ENCODE assay signal across 12 cellular contexts in the genomic region with DNA sequence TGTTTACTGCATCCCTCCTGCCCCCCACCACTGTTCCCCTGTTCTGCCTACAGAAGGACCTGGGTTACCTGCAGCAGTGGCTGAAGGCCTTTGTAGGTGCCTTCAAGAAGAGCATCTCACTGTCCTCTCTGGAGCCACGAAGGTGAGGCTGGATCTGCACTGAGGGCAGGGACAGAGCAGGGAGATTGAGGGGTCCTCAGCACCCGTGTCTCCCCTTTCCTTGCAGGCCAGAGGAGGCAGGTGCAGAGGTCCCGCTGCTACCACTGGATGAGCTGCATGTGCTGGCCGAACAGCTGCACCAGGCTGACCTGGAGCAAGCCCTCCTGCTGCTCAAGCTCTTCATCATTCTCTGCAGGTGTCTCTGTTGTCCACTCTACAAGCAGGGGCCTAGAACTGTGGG. TPM values are rescaled to one million over a fixed set of nuclear protein-coding genes. Genes with fewer than 3 reads are reported as not detected.
DNase-seq lines count a peak whose midpoint lies in the region; ATAC-seq and TF ChIP-seq lines count a peak whose summit lies in the region.
"Had no signal": no experiment of that assay in that cellular context is flagged by ENCODE, and none has a peak within 500 bp of the region (broad histone marks: within the 10 kb centered on the region; RNA-seq: fewer than 3 reads in every experiment).

No MANE protein-coding gene starts in this region.

- no peak for ATAC-seq in RWPE2 (ENCODE audit: low read depth)
- ATAC-seq in upper lobe of right lung = no peak
- ATAC-seq in GM18498 (IDR thresholded peaks at IDR 0.05; ENCODE audit: unreplicated experiment) = no peak

- H3K4me1 Mint-ChIP-seq in activated naive CD4-positive, alpha-beta T cell treated with anti-CD3 and anti-CD28 coated beads, Interleukin-2, amount 10 ng/mL, durations not matched to agents 7 days and 5 days = peaks cover 70% of the 10 kb centered on the region

- peaks cover 25% of the 10 kb centered on the region for H3K4me1 ChIP-seq in RWPE2 (ENCODE audit: insufficient read depth, poor library complexity, severe bottlenecking)
- H3K4me1 ChIP-seq in esophagus squamous epithelium = peaks cover 42 to 76% (median 48%) of the 10 kb centered on the region in 3 donors
- peaks cover 50% of the 10 kb centered on the region for H3K4me1 ChIP-seq in upper lobe of right lung
- H3K4me1 ChIP-seq: SJCRH30 had no signal

- DNase-seq in activated naive CD4-positive, alpha-beta T cell treated with anti-CD3 and anti-CD28 coated beads, Interleukin-2, amount 10 ng/mL, durations not matched to agents 7 days and 5 days = no peak
- no peak for DNase-seq in activated naive CD4-positive, alpha-beta T cell treated with Interleukin-2 at 50 U/mL for 16 hours
- DNase-seq in RWPE2 (ENCODE audit: low spot score) = no peak
- DNase-seq in esophagus squamous epithelium (lab: John Stamatoyannopoulos, UW) = no peak
- no peak for DNase-seq in upper lobe of right lung
- DNase-seq in C1 segment of cervical spinal cord (lab: John Stamatoyannopoulos, UW) = no peak
- no peak for DNase-seq in midbrain (lab: John Stamatoyannopoulos, UW)
- DNase-seq: foreskin fibroblast, NCI-H2081 treated with DMSO at 0.1 percent for 48 hours, SJCRH30, transverse colon had no signal

- H3K4me3 Mint-ChIP-seq in activated naive CD4-positive, alpha-beta T cell treated with anti-CD3 and anti-CD28 coated beads, Interleukin-2, amount 10 ng/mL, durations not matched to agents 7 days and 5 days = peak overlapping the region; percentile 78

- peaks cover 61% of the 10 kb centered on the region for H3K36me3 Mint-ChIP-seq in activated naive CD4-positive, alpha-beta T cell treated with anti-CD3 and anti-CD28 coated beads, Interleukin-2, amount 10 ng/mL, durations not matched to agents 7 days and 5 days

- H3K27ac Mint-ChIP-seq in activated naive CD4-positive, alpha-beta T cell treated with anti-CD3 and anti-CD28 coated beads, Interleukin-2, amount 10 ng/mL, durations not matched to agents 7 days and 5 days = peak overlapping the region; percentile 92

- intact Hi-C loops in esophagus squamous epithelium (cut with DNase I) = no loop called here
- intact Hi-C loops in upper lobe of right lung (cut with DNase I) = no loop called here

- CTCF ChIA-PET in activated naive CD4-positive, alpha-beta T cell treated with anti-CD3 and anti-CD28 coated beads, Interleukin-2, amount 10 ng/mL, durations not matched to agents 7 days and 5 days (lab: Charles Lee) = no interaction called here

- H3K9me3 Mint-ChIP-seq in activated naive CD4-positive, alpha-beta T cell treated with anti-CD3 and anti-CD28 coated beads, Interleukin-2, amount 10 ng/mL, durations not matched to agents 7 days and 5 days = no peaks in the 10 kb centered on the region

- H3K27me3 Mint-ChIP-seq in activated naive CD4-positive, alpha-beta T cell treated with anti-CD3 and anti-CD28 coated beads, Interleukin-2, amount 10 ng/mL, durations not matched to agents 7 days and 5 days = no peaks in the 10 kb centered on the region

- no peak for TF ChIP-seq POLR2A in esophagus squamous epithelium (IDR thresholded peaks at IDR 0.05)

- 67% methylated on average over 2 of the region's 4 CpGs; no CpG with 5 or more reads in 1 of the 2 donors for WGBS in esophagus squamous epithelium, 2 donors

- H3K4me3 ChIP-seq in RWPE2 (ENCODE audit: severe bottlenecking) = no peak overlapping the region
- peak overlapping the region in 1 of 4 donors; percentile 18 for H3K4me3 ChIP-seq in esophagus squamous epithelium
- peak overlapping the region; percentile 33 for H3K4me3 ChIP-seq in upper lobe of right lung
- H3K4me3 ChIP-seq: SJCRH30 had no signal

- H3K9me3 ChIP-seq in RWPE2 (ENCODE audit: severe bottlenecking) = no peaks in the 10 kb centered on the region
- no peaks in the 10 kb centered on the region for H3K9me3 ChIP-seq in esophagus squamous epithelium
- H3K9me3 ChIP-seq in upper lobe of right lung = no peaks in the 10 kb centered on the region
- H3K9me3 ChIP-seq: SJCRH30, transverse colon had no signal

- TF ChIP-seq CTCF in RWPE2 (IDR thresholded peaks at IDR 0.05; ENCODE audit: poor library complexity, severe bottlenecking) (no peak), esophagus squamous epithelium (IDR thresholded peaks at IDR 0.05) (no peak), upper lobe of right lung (IDR thresholded peaks at IDR 0.05) (no peak)

- peak overlapping the region; percentile 67 for H3K27ac ChIP-seq in RWPE2 (ENCODE audit: poor library complexity, severe bottlenecking)
- peak overlapping the region; percentile 81 to 99 (median 91) for H3K27ac ChIP-seq in esophagus squamous epithelium
- H3K27ac ChIP-seq in upper lobe of right lung = peak overlapping the region; percentile 81
- H3K27ac ChIP-seq: SJCRH30 had no signal

- H3K36me3 ChIP-seq in RWPE2 (ENCODE audit: low read depth) = peaks cover 16% of the 10 kb centered on the region; the same call in 1 of the 2 replicates
- H3K36me3 ChIP-seq in esophagus squamous epithelium = peaks cover 8 to 57% (median 19%) of the 10 kb centered on the region in 3 donors
- H3K36me3 ChIP-seq in upper lobe of right lung = peaks cover 9% of the 10 kb centered on the region
- H3K36me3 ChIP-seq: SJCRH30, transverse colon had no signal

- no peaks in the 10 kb centered on the region for H3K27me3 ChIP-seq in RWPE2 (ENCODE audit: insufficient read depth, poor library complexity, severe bottlenecking)
- no peaks in the 10 kb centered on the region for H3K27me3 ChIP-seq in esophagus squamous epithelium
- H3K27me3 ChIP-seq in upper lobe of right lung = no peaks in the 10 kb centered on the region
- H3K27me3 ChIP-seq: SJCRH30, transverse colon had no signal

RNA-seq across cellular contexts. Expression of gene NBEAL2, which starts 9.2 kb away (rescaled TPM):
- total RNA-seq in esophagus squamous epithelium (100 to 1,000 TPM; 128 to 297 (median 185) TPM), upper lobe of right lung (116 TPM)

RNA-seq across cellular contexts. Expression of gene CCDC12, which starts 12.1 kb away (rescaled TPM):
- 10 to 100 TPM; 55.5 to 87.5 (median 67.5) TPM for total RNA-seq in esophagus squamous epithelium
- total RNA-seq in upper lobe of right lung = 42.1 TPM
